14 cellular contexts compared by ENCODE assay signal in the genomic region with DNA sequence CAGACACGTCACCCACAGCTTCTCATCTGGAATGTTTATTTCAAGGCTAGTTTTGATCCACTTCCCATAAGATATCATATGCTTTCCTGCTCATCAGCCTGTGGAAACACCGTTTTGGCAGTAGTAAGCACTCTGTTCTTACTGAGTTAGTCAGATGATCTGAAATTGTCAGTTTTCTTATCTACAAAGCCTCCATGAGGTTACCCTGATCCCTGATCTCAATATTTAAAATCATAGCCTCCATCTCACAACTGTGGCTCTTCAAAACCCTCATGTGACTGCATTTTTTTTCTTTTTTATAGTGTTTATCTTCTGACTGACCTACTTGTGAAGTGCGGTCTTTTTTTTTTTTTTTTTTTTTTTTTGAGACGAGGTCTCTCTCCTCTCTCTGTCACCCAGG. TPM values are rescaled to one million over a fixed set of nuclear protein-coding genes. Genes with fewer than 3 reads are reported as not detected.
DNase-seq lines count a peak whose midpoint lies in the region; ATAC-seq and TF ChIP-seq lines count a peak whose summit lies in the region.
"Had no signal": no experiment of that assay in that cellular context is flagged by ENCODE, and none has a peak within 500 bp of the region (broad histone marks: within the 10 kb centered on the region; RNA-seq: fewer than 3 reads in every experiment).

No MANE protein-coding gene starts in this region.

- intact Hi-C loops in IMR-90 (cut with micrococcal nuclease): loop anchor here (5.0 kb wide), 1 partner anchor 73 kb away; no protein-coding TSS in a partner anchor
- intact Hi-C loops in left colon (cut with DNase I, micrococcal nuclease): no loop called here

- no peaks in the 10 kb centered on the region for H3K9me3 ChIP-seq in IMR-90 (ENCODE audit: control insufficient read depth, insufficient read depth, low read length)
- no peaks in the 10 kb centered on the region for H3K9me3 ChIP-seq in thymus (ENCODE audit: control insufficient read depth)

- 0 out of 2 replicates have a peak overlapping the region, but pooled peaks have one; percentile 16 for H2BK20ac ChIP-seq in IMR-90 (ENCODE audit: low read depth, low read length)

- no peak overlapping the region for H3K27ac ChIP-seq in IMR-90 (ENCODE audit: insufficient read depth, low read length)
- H3K27ac ChIP-seq in thymus (ENCODE audit: low read depth): peak overlapping the region; percentile 47

- no peak overlapping the region for H2BK120ac ChIP-seq in IMR-90 (ENCODE audit: low read depth, low read length)

- H2BK5ac ChIP-seq in IMR-90 (ENCODE audit: low read depth, low read length, poor library complexity, severe bottlenecking): no peak overlapping the region

- H2AK5ac ChIP-seq in IMR-90 (ENCODE audit: low read depth, low read length): no peak overlapping the region

- H3K36me3 ChIP-seq in IMR-90 (ENCODE audit: control insufficient read depth, insufficient read depth, low read length) (no peaks in the 10 kb centered on the region), thymus (ENCODE audit: control insufficient read depth, insufficient read depth) (no peaks in the 10 kb centered on the region)

- H3K4me2 ChIP-seq in IMR-90 (ENCODE audit: low read depth, low read length): no peak overlapping the region

- H3K4me3 ChIP-seq in IMR-90 (ENCODE audit: insufficient read depth, low read depth, low read length) (no peak overlapping the region), choroid plexus epithelial cell (ENCODE audit: low read depth, low read length) (no peak overlapping the region), thymus (ENCODE audit: low read length) (no peak overlapping the region)

- H2AK9ac ChIP-seq in IMR-90 (replicated peaks; ENCODE audit: low read depth, low read length, poor library complexity): no peak overlapping the region

- POLR2A ChIA-PET in IMR-90 (lab: Charles Lee; ENCODE audit: unreplicated experiment): interaction anchor here (0.6 kb wide), 1 partner anchor 42 kb away, joined by 4 read pairs; no protein-coding TSS in a partner anchor

- H4K5ac ChIP-seq in IMR-90 (ENCODE audit: low read depth, low read length): no peak overlapping the region

- DNase-seq in IMR-90 (peak; percentile 46), choroid plexus epithelial cell (ENCODE audit: low read depth) (peak; percentile 68), left colon (no peak), SK-N-DZ (ENCODE audit: low spot score) (no peak), NCI-H2107 (lab: John Stamatoyannopoulos, UW) (no peak)
- DNase-seq: ACHN; CD4-positive, CD25-positive, alpha-beta regulatory T cell; NCI-H1105 treated with DMSO at 0.1 percent for 48 hours; NCI-H187 treated with DMSO at 0.1 percent for 48 hours; NCI-H2171; NCI-H510A; SIG-M5 had no signal

- no peak for TF ChIP-seq RAD21 in IMR-90 (IDR thresholded peaks at IDR 0.05; ENCODE audit: low read length)

- H3K4me1 ChIP-seq in IMR-90 (ENCODE audit: control insufficient read depth, insufficient read depth, low read length) (peaks cover 5% of the 10 kb centered on the region; the same call in 1 of the 2 replicates), thymus (ENCODE audit: control insufficient read depth, insufficient read depth, low read length) (peaks cover 7% of the 10 kb centered on the region)

- BruUV-seq in IMR-90 (replicated peaks; lab: Mats Ljungman, UMichigan): no TSS peak

- H2AFZ ChIP-seq in IMR-90 (replicated peaks; ENCODE audit: low read length, poor library complexity): no peak overlapping the region

- TF ChIP-seq CTCF in IMR-90 (conservative IDR thresholded peaks at IDR 0.05; ENCODE audit: low read depth, low read length) (no peak), choroid plexus epithelial cell (conservative IDR thresholded peaks at IDR 0.05; ENCODE audit: low read depth, low read length) (no peak)

- in situ Hi-C loops in IMR-90 (cut with MboI; ENCODE audit: low sequenced_read_pairs): loop anchor here (10.0 kb wide), 1 partner anchor 159 kb away; no protein-coding TSS in a partner anchor

- 20% methylated on average over 1 of the region's 4 CpGs; no CpG with 5 or more reads in 1 of the 2 experiments for WGBS in IMR-90 (ENCODE audit: extremely low coverage in 2 of 2, insufficient read length in 1 of 2), 2 experiments
- 45% methylated on average over 4 of the region's 4 CpGs for WGBS in thymus

- no peaks in the 10 kb centered on the region for H3K79me1 ChIP-seq in IMR-90 (ENCODE audit: low read depth in 1 of 2, low read length in 2 of 2)

- H3K56ac ChIP-seq in IMR-90 (ENCODE audit: extremely low read depth, insufficient read depth, low read length): no peak overlapping the region

- H2BK15ac ChIP-seq in IMR-90 (ENCODE audit: low read depth, low read length): no peak overlapping the region; the same call in 2 of the 3 replicates

- 0 out of 2 replicates have a peak overlapping the region, but pooled peaks have one; percentile 10 for H3K4ac ChIP-seq in IMR-90 (ENCODE audit: low read depth, low read length)

- no peak overlapping the region for H4K8ac ChIP-seq in IMR-90 (ENCODE audit: low read depth in 2 of 2, low read length in 2 of 2)

- no peak overlapping the region for H4K91ac ChIP-seq in IMR-90 (ENCODE audit: insufficient read depth, low read depth, low read length)

- H3K18ac ChIP-seq in IMR-90 (ENCODE audit: low read depth, low read length): no peak overlapping the region

- H4K20me1 ChIP-seq in IMR-90 (ENCODE audit: insufficient read depth, low read length): no peaks in the 10 kb centered on the region

- ATAC-seq in IMR-90 (ENCODE audit: low read depth) (no peak), left colon (peak; percentile 32), GM18505 (IDR thresholded peaks at IDR 0.05; ENCODE audit: unreplicated experiment) (no peak)

- no peaks in the 10 kb centered on the region for H3K27me3 ChIP-seq in IMR-90 (ENCODE audit: control insufficient read depth, insufficient read depth, low read length)
- no peaks in the 10 kb centered on the region for H3K27me3 ChIP-seq in thymus (ENCODE audit: control insufficient read depth, insufficient read depth)

- dilution Hi-C loops in IMR-90 (cut with HindIII; ENCODE audit: low sequenced_read_pairs, unreplicated experiment): no loop called here

- CTCF ChIA-PET in IMR-90 (lab: Yijun Ruan, JAX): no interaction called here

- H3K9me1 ChIP-seq in IMR-90 (ENCODE audit: insufficient read depth, low read length): peaks cover 4% of the 10 kb centered on the region; the same call in 1 of the 2 replicates

- H3K14ac ChIP-seq in IMR-90 (replicated peaks; ENCODE audit: low read depth, low read length): no peak overlapping the region

- no peak overlapping the region for H3K23ac ChIP-seq in IMR-90 (ENCODE audit: low read depth, low read length)

- no peak for TF ChIP-seq POLR2A in IMR-90 (IDR thresholded peaks at IDR 0.05; ENCODE audit: low read depth, low read length)
- no peak for TF ChIP-seq POLR2A in GM18505 (IDR thresholded peaks at IDR 0.05; ENCODE audit: borderline replicate concordance, extremely low read depth, insufficient read depth, insufficient read length)

- H3K9ac ChIP-seq in IMR-90 (ENCODE audit: low read depth, low read length): no peak overlapping the region

TF ChIP-seq in IMR-90, 13 proteins besides CTCF, POLR2A, EP300 and RAD21 (continues in another document):
- TF ChIP-seq CEBPB (IDR thresholded peaks at IDR 0.05; ENCODE audit: low read depth, low read length): no peak
- TF ChIP-seq MAFK (IDR thresholded peaks at IDR 0.05; ENCODE audit: low read depth, low read length): no peak
- no peak for TF ChIP-seq BHLHE40 (IDR thresholded peaks at IDR 0.05; ENCODE audit: low read depth, low read length)
- no peak for TF ChIP-seq MAZ (IDR thresholded peaks at IDR 0.05; ENCODE audit: borderline replicate concordance, low read depth, low read length)
- TF ChIP-seq, protein P1, sequence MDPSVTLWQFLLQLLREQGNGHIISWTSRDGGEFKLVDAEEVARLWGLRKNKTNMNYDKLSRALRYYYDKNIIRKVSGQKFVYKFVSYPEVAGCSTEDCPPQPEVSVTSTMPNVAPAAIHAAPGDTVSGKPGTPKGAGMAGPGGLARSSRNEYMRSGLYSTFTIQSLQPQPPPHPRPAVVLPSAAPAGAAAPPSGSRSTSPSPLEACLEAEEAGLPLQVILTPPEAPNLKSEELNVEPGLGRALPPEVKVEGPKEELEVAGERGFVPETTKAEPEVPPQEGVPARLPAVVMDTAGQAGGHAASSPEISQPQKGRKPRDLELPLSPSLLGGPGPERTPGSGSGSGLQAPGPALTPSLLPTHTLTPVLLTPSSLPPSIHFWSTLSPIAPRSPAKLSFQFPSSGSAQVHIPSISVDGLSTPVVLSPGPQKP (IDR thresholded peaks at IDR 0.05; ENCODE audit: borderline replicate concordance, low read depth, low read length): no peak
- no peak for TF ChIP-seq SMC3 (IDR thresholded peaks at IDR 0.05; ENCODE audit: low read depth, low read length)
- no peak for TF ChIP-seq CHD1 (IDR thresholded peaks at IDR 0.05; ENCODE audit: low read depth, low read length)
- no peak for TF ChIP-seq RCOR1 (IDR thresholded peaks at IDR 0.05; ENCODE audit: insufficient replicate concordance, low read length)

RNA-seq across cellular contexts. Expression of a gene that starts 22.7 kb away (rescaled TPM):
- total RNA-seq in IMR-90 (2012; rRNA removed) (5.3 and 6.6 TPM in 2 replicates), left colon (10 to 100 TPM; 11.4 to 11.9 TPM)
- polyA plus RNA-seq in IMR-90 (2012; rRNA removed) (11.1 and 11.9 TPM in 2 replicates), thymus (2.9 TPM)
- polyA plus RNA-seq in IMR-90 (2012; cell fraction: cytosol; rRNA removed): 10.6 and 10.7 TPM in 2 replicates
- 2.2 and 4.7 TPM in 2 replicates for polyA plus RNA-seq in IMR-90 (2012; cell fraction: nucleus; rRNA removed; ENCODE audit: low replicate concordance)
- polyA plus RNA-seq in SK-N-DZ (2014; cell fraction: cytosol; rRNA removed): 1.4 and 2.2 TPM in 2 replicates
- 1.2 and 1.8 TPM in 2 replicates for polyA plus RNA-seq in SK-N-DZ (2014; cell fraction: nucleus; rRNA removed)

RNA-seq across cellular contexts. Expression of a gene that starts 44.0 kb away (rescaled TPM):
- total RNA-seq in IMR-90 (2012; rRNA removed) (16.7 and 20.6 TPM in 2 replicates), left colon (10 to 100 TPM; 33.7 to 33.8 TPM)
- polyA plus RNA-seq in IMR-90 (2012; rRNA removed) (17.3 and 18.5 TPM in 2 replicates), thymus (74.4 TPM)
- polyA plus RNA-seq in IMR-90 (2012; cell fraction: cytosol; rRNA removed): 14.6 and 28.6 TPM in 2 replicates
- polyA plus RNA-seq in IMR-90 (2012; cell fraction: nucleus; rRNA removed; ENCODE audit: low replicate concordance): 5.2 and 23.8 TPM in 2 replicates
- 37.4 and 43.1 TPM in 2 replicates for polyA plus RNA-seq in SK-N-DZ (2014; cell fraction: cytosol; rRNA removed)
- 33.7 and 47.3 TPM in 2 replicates for polyA plus RNA-seq in SK-N-DZ (2014; cell fraction: nucleus; rRNA removed)

RNA-seq across cellular contexts. Expression of a gene that starts 52.5 kb away (rescaled TPM):
- total RNA-seq in IMR-90 (2012; rRNA removed) (not detected in 2 replicates), left colon (1 to 10 TPM; 1.1 to 5.7 TPM)
- polyA plus RNA-seq in IMR-90 (2012; rRNA removed) (not detected in 2 replicates), thymus (31.0 TPM)
- polyA plus RNA-seq in IMR-90 (2012; cell fraction: cytosol; rRNA removed): not detected in 2 replicates
- not detected in 2 replicates for polyA plus RNA-seq in IMR-90 (2012; cell fraction: nucleus; rRNA removed; ENCODE audit: low replicate concordance)
- polyA plus RNA-seq in SK-N-DZ (2014; cell fraction: cytosol; rRNA removed): 0.03 TPM in 1 of 2 replicates, not detected in the other
- 0.23 and 0.38 TPM in 2 replicates for polyA plus RNA-seq in SK-N-DZ (2014; cell fraction: nucleus; rRNA removed)

Comparison
In these comparisons a context has a peak if more than half of its experiments do, and no peak if none do; other contexts are left out.
1. DNase-seq: peak in IMR-90 (single experiment) and choroid plexus epithelial cell (single experiment); none in left colon (0 of 2), SK-N-DZ (single experiment) and NCI-H2107 (single experiment).